9 cellular contexts compared by ENCODE assay signal in genomic region chr2:226803410-226803809, GRCh38.
"Had no signal": no experiment of that assay in that cellular context is flagged by ENCODE, and none has a peak within 500 bp of the region (broad histone marks: within the 10 kb centered on the region; RNA-seq: fewer than 3 reads in every experiment).

No MANE protein-coding gene starts in this region.

- ATAC-seq: GM23338 had no signal

- H3K36me3 ChIP-seq: HAP-1 had no signal

- H3K9me3 Mint-ChIP-seq: H9, HFFc6 had no signal

- H3K27ac ChIP-seq: GM23248 had no signal

- H3K27ac Mint-ChIP-seq: GM23338, H9, HFFc6 had no signal

- H3K9ac ChIP-seq: GM23248 had no signal

- H3K4me3 ChIP-seq: GM23248, GM23338, HAP-1 had no signal

- H2AFZ ChIP-seq: GM23248, GM23338 had no signal

- H3K4me3 Mint-ChIP-seq: GM23338, H9, HFFc6 had no signal

- H3K9me3 ChIP-seq: HAP-1 had no signal

- FAIRE-seq: H1 had no signal

- H3K4me2 ChIP-seq: GM23338 had no signal

- DNase-seq: GM23248, GOT3, H7, H9, HCEC 1CT, HFFc6 had no signal

- H3K4me1 ChIP-seq: HAP-1 had no signal
